8 cellular contexts compared by ENCODE assay signal in genomic region chr10:8054243-8054497, GRCh38. TPM values are rescaled to one million over a fixed set of nuclear protein-coding genes. Genes with fewer than 3 reads are reported as not detected.
DNase-seq lines count a peak whose midpoint lies in the region; ATAC-seq and TF ChIP-seq lines count a peak whose summit lies in the region.

No MANE protein-coding gene starts in this region.

- H3K27me3 ChIP-seq in adipocyte (replicated peaks; ENCODE audit: control insufficient read depth, insufficient read depth, low read length) (peaks cover 68% of the 10 kb centered on the region), right lobe of liver (peaks cover 7 to 22% of the 10 kb centered on the region in 2 donors)

- H3K4me3 ChIP-seq in adipocyte (ENCODE audit: low read length) = peak overlapping the region; percentile 77
- peak overlapping the region; percentile 33 to 59 (median 49) for H3K4me3 ChIP-seq in right lobe of liver

- H3K9me3 ChIP-seq in adipocyte (ENCODE audit: control insufficient read depth, low read length) = no peaks in the 10 kb centered on the region
- no peaks in the 10 kb centered on the region for H3K9me3 ChIP-seq in right lobe of liver

- WGBS in right lobe of liver (ENCODE audit: insufficient coverage, low coverage, low lambda C conversion rate, missing lambda C conversion rate) = 0% methylated on average over 7 of the region's 25 CpGs

- peak; percentile 35 for DNase-seq in adipocyte (ENCODE audit: low read depth)
- DNase-seq in right lobe of liver = no peak
- DNase-seq in putamen (ENCODE audit: low spot score) = no peak
- DNase-seq in NCI-H2081 treated with DMSO at 0.1 percent for 48 hours (lab: John Stamatoyannopoulos, UW) = no peak
- no peak for DNase-seq in GM10248 (ENCODE audit: extremely low spot score)

- TF ChIP-seq CTCF in right lobe of liver (IDR thresholded peaks at IDR 0.05) (no peak), GM10248 (IDR thresholded peaks at IDR 0.05; ENCODE audit: control extremely low read depth, extremely low read depth, low read depth, missing control alignments) (no peak)

- H3K36me3 ChIP-seq in adipocyte (ENCODE audit: control insufficient read depth, insufficient read depth, low read length, severe bottlenecking) (no peaks in the 10 kb centered on the region), right lobe of liver (no peaks in the 10 kb centered on the region)

- no peak for TF ChIP-seq POLR2A in right lobe of liver (IDR thresholded peaks at IDR 0.05)

- H3K27ac ChIP-seq in right lobe of liver = peak overlapping the region; percentile 15 to 57 (median 40)

- POLR2A ChIA-PET in GM10248 (lab: Yijun Ruan, JAX) = interaction anchor here (0.6 kb wide), 2 partner anchors 47 to 205 kb away, joined by 4 to 6 read pairs; no protein-coding TSS in a partner anchor

- ATAC-seq in GM19035 (IDR thresholded peaks at IDR 0.05; ENCODE audit: unreplicated experiment) = peak; percentile 5
- peak; percentile 2 for ATAC-seq in HG02970 (IDR thresholded peaks at IDR 0.05; ENCODE audit: low FRiP score, unreplicated experiment)
- ATAC-seq in right lobe of liver = peak in 1 of 4 donors; percentile 2
- no peak for ATAC-seq in GM18519 (IDR thresholded peaks at IDR 0.05; ENCODE audit: low FRiP score, unreplicated experiment)

- intact Hi-C loops in right lobe of liver (cut with DNase I) = no loop called here

- CTCF ChIA-PET in GM10248 (lab: Yijun Ruan, JAX) = no interaction called here

- H3K9ac ChIP-seq in adipocyte (ENCODE audit: low read length) = no peak overlapping the region

- H3K4me1 ChIP-seq in adipocyte (ENCODE audit: control insufficient read depth, insufficient read depth, low read length) (peaks cover 9% of the 10 kb centered on the region), right lobe of liver (peaks cover 0 to 42% (median 14%) of the 10 kb centered on the region in 4 donors)

RNA-seq across cellular contexts. Expression of gene GATA3, which starts 0.3 kb away (rescaled TPM):
- 1 to 10 TPM in 1 of 6 experiments, under 1 TPM in 4, not detected in 1; 0.26 to 1.0 (median 0.53) TPM for total RNA-seq in right lobe of liver
